ENCODE assay signal across 1 cellular context in the genomic region with DNA sequence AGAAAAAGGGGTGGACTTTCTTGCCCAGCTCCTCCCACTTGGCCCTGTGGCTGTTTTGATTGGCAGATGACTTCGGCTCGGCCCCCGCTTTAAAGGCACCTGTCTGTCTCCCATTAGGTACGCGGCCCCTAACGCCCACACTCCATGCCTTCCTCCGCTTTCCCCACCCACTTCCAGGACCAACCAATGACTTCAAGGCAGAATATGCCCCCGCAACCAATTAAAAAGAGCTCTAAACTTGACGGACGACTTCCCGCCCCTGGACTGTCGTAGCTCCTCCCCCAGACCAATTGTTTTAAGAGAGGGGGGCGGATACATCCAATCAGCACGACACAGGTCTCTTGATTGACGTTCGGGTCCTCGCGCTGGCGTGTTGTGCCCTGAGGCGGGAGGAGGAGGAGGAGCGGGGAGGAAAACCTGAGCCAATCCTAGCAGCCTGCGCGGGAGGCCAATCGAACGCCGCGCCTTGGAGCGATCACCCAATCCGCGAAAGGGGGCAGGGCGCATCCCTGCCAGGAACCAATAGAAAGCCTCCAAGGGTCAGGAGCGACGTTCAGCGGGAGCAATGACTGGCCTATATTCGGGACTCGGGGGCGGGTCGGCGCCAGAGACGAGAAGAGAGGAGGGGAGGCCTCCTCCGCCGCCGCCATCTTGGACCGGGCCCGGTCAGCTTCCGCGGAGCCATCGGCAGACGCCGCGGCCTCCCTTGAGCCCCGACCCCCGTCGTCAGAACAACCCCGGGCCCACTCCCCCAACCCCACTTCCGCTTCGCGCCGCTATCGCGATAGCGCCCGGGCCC.
TF ChIP-seq lines count a peak whose summit lies in the region.

A gene (plus strand): TSS at position 649 of the 799 bp plus-strand sequence. CDS start 5,217 bp downstream, outside the sequence.

TF ChIP-seq in liver, 16 proteins besides CTCF, POLR2A, EP300 and RAD21 (continued from another document):
- TF ChIP-seq, protein P1, sequence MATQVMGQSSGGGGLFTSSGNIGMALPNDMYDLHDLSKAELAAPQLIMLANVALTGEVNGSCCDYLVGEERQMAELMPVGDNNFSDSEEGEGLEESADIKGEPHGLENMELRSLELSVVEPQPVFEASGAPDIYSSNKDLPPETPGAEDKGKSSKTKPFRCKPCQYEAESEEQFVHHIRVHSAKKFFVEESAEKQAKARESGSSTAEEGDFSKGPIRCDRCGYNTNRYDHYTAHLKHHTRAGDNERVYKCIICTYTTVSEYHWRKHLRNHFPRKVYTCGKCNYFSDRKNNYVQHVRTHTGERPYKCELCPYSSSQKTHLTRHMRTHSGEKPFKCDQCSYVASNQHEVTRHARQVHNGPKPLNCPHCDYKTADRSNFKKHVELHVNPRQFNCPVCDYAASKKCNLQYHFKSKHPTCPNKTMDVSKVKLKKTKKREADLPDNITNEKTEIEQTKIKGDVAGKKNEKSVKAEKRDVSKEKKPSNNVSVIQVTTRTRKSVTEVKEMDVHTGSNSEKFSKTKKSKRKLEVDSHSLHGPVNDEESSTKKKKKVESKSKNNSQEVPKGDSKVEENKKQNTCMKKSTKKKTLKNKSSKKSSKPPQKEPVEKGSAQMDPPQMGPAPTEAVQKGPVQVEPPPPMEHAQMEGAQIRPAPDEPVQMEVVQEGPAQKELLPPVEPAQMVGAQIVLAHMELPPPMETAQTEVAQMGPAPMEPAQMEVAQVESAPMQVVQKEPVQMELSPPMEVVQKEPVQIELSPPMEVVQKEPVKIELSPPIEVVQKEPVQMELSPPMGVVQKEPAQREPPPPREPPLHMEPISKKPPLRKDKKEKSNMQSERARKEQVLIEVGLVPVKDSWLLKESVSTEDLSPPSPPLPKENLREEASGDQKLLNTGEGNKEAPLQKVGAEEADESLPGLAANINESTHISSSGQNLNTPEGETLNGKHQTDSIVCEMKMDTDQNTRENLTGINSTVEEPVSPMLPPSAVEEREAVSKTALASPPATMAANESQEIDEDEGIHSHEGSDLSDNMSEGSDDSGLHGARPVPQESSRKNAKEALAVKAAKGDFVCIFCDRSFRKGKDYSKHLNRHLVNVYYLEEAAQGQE (IDR thresholded peaks at IDR 0.05): no peak
- TF ChIP-seq TAF1 (conservative IDR thresholded peaks at IDR 0.05) (peak; percentile 8), FOXA2 (IDR thresholded peaks at IDR 0.05) (no peak), RXRA (IDR thresholded peaks at IDR 0.05) (peak in 1 of 2 donors; percentile 8), HNF4G (IDR thresholded peaks at IDR 0.05) (no peak), SP1 (IDR thresholded peaks at IDR 0.05) (peak; percentile 98), EGR1 (IDR thresholded peaks at IDR 0.05; ENCODE audit: low read depth in 2 of 2) (peak; percentile 98), GABPA (IDR thresholded peaks at IDR 0.05 in 1 of 2, conservative IDR thresholded peaks at IDR 0.05 in 1 of 2) (peak in 1 of 2 donors; percentile 75), FOXA1 (IDR thresholded peaks at IDR 0.05) (no peak)
- TF ChIP-seq, protein P2, sequence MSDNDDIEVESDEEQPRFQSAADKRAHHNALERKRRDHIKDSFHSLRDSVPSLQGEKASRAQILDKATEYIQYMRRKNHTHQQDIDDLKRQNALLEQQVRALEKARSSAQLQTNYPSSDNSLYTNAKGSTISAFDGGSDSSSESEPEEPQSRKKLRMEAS (IDR thresholded peaks at IDR 0.05): no peak
- TF ChIP-seq, protein P3, sequence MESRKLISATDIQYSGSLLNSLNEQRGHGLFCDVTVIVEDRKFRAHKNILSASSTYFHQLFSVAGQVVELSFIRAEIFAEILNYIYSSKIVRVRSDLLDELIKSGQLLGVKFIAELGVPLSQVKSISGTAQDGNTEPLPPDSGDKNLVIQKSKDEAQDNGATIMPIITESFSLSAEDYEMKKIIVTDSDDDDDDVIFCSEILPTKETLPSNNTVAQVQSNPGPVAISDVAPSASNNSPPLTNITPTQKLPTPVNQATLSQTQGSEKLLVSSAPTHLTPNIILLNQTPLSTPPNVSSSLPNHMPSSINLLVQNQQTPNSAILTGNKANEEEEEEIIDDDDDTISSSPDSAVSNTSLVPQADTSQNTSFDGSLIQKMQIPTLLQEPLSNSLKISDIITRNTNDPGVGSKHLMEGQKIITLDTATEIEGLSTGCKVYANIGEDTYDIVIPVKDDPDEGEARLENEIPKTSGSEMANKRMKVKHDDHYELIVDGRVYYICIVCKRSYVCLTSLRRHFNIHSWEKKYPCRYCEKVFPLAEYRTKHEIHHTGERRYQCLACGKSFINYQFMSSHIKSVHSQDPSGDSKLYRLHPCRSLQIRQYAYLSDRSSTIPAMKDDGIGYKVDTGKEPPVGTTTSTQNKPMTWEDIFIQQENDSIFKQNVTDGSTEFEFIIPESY (IDR thresholded peaks at IDR 0.05): no peak
TF ChIP-seq in liver: peak in this region for 6.
